ENCODE assay signal across 23 cellular contexts in genomic region chr17:75649687-75650086, GRCh38. TPM values are rescaled to one million over a fixed set of nuclear protein-coding genes. Genes with fewer than 3 reads are reported as not detected.
"Had no signal": no experiment of that assay in that cellular context is flagged by ENCODE, and none has a peak within 500 bp of the region (broad histone marks: within the 10 kb centered on the region; RNA-seq: fewer than 3 reads in every experiment).

No MANE protein-coding gene starts in this region.

- H3K27me3 Mint-ChIP-seq: activated naive CD8-positive, alpha-beta T cell treated with anti-CD3 and anti-CD28 coated beads for 36 hours; naive thymus-derived CD4-positive, alpha-beta T cell; stimulated activated naive CD8-positive, alpha-beta T cell treated with anti-CD3 and anti-CD28 coated beads, Interleukin-15, Interleukin-2, amounts not matched to agents 100 ng/mL and 50 ng/mL, for 24 hours had no signal

- H3K4me3 ChIP-seq: left ventricle myocardium inferior, psoas muscle, skin epidermis, transverse colon had no signal

- H3K27me3 ChIP-seq: transverse colon had no signal

- DNase-seq: activated CD4-positive, alpha-beta T cell treated with anti-CD3 and anti-CD28 coated beads for 1 hour; activated CD4-positive, alpha-beta T cell treated with anti-CD3 and anti-CD28 coated beads, Interleukin-2, amount 50 U/mL, for 1 hour; activated CD8-positive, alpha-beta memory T cell treated with anti-CD3 and anti-CD28 coated beads, Interleukin-2, amount 50 U/mL, for 48 hours; activated naive CD4-positive, alpha-beta T cell treated with Interleukin-2 at 50 U/mL for 16 hours; activated naive CD8-positive, alpha-beta T cell treated with anti-CD3 and anti-CD28 coated beads for 36 hours; activated T-cell treated with anti-CD3 and anti-CD28 coated beads, Interleukin-2, amount 50 U/mL, for 48 hours; cerebellar nuclear complex; cortex of kidney; effector CD4-positive, alpha-beta T cell; foreskin melanocyte; kidney glomerular epithelial cell; left ventricle myocardium inferior; naive thymus-derived CD4-positive, alpha-beta T cell; psoas muscle; right cardiac atrium; stimulated activated CD4-positive, alpha-beta T cell treated with anti-CD3 and anti-CD28 coated beads, Interleukin-1b, Interleukin-23, amount 100 ng/mL, for 48 hours; T-helper 1 cell; transverse colon; WERI-Rb-1 had no signal

- H3K27ac ChIP-seq: left ventricle myocardium inferior, psoas muscle, skin epidermis, WERI-Rb-1 had no signal

- H3K4me1 ChIP-seq: left ventricle myocardium inferior, psoas muscle had no signal

- H3K9me3 ChIP-seq: left ventricle myocardium inferior, psoas muscle, transverse colon had no signal

- H3K9me3 Mint-ChIP-seq: activated naive CD8-positive, alpha-beta T cell treated with anti-CD3 and anti-CD28 coated beads for 36 hours; naive thymus-derived CD4-positive, alpha-beta T cell; stimulated activated naive CD8-positive, alpha-beta T cell treated with anti-CD3 and anti-CD28 coated beads, Interleukin-15, Interleukin-2, amounts not matched to agents 100 ng/mL and 50 ng/mL, for 24 hours had no signal

- H3K4me3 Mint-ChIP-seq: activated naive CD8-positive, alpha-beta T cell treated with anti-CD3 and anti-CD28 coated beads for 36 hours; naive thymus-derived CD4-positive, alpha-beta T cell; stimulated activated naive CD8-positive, alpha-beta T cell treated with anti-CD3 and anti-CD28 coated beads, Interleukin-15, Interleukin-2, amounts not matched to agents 100 ng/mL and 50 ng/mL, for 24 hours had no signal

- ATAC-seq: naive thymus-derived CD4-positive, alpha-beta T cell; psoas muscle; right cardiac atrium had no signal

RNA-seq across cellular contexts. Expression of gene SMIM5, which starts 16.5 kb away (rescaled TPM):
- total RNA-seq: lung microvascular endothelial cell, osteoblast had no signal
